In genomic region chr12:107134558-107134957, GRCh38 we compare ENCODE assay signal across 8 cellular contexts. TPM values are rescaled to one million over a fixed set of nuclear protein-coding genes. Genes with fewer than 3 reads are reported as not detected.
A peak's percentile ranks its signal among the peaks of the same experiment; 100 is the strongest.
DNase-seq lines count a peak whose midpoint lies in the region; ATAC-seq and TF ChIP-seq lines count a peak whose summit lies in the region.

No MANE protein-coding gene starts in this region.

- no peak overlapping the region for H3K27ac Mint-ChIP-seq in HFFc6

- in situ Hi-C loops in ACHN (cut with HindIII; ENCODE audit: low pct_ligation_motif_present, low pct_unique_long_range_greater_than_20kb, low sequenced_read_pairs) = no loop called here

- no peaks in the 10 kb centered on the region for H3K36me3 Mint-ChIP-seq in HFFc6 (ENCODE audit: low read depth)

- no peaks in the 10 kb centered on the region for H3K4me1 Mint-ChIP-seq in HFFc6 (ENCODE audit: low read depth)

- TF ChIP-seq CTCF in HFFc6 (IDR thresholded peaks at IDR 0.05) = peak; percentile 47

- DNase-seq in ACHN = peak; percentile 45
- no peak for DNase-seq in HFFc6
- peak; percentile 1 to 6 for DNase-seq in activated CD4-positive, alpha-beta T cell treated with anti-CD3 and anti-CD28 coated beads, Interleukin-2, amount 50 U/mL, for 4 hours
- DNase-seq in iPS DF 19.7 (ENCODE audit: low read depth, low spot score) = peak; percentile 78
- DNase-seq in dedifferentiated amniotic fluid mesenchymal stem cell (ENCODE audit: extremely low spot score) = no peak
- no peak for DNase-seq in putamen (ENCODE audit: low spot score)
- no peak for DNase-seq in anterior cingulate cortex (lab: John Stamatoyannopoulos, UW)

- peaks cover 4% of the 10 kb centered on the region for H3K27me3 Mint-ChIP-seq in HFFc6 (ENCODE audit: insufficient read depth)

- H3K9me3 Mint-ChIP-seq in HFFc6 = no peaks in the 10 kb centered on the region

- no peak overlapping the region for H3K4me3 Mint-ChIP-seq in HFFc6

- ATAC-seq in HG03469 (IDR thresholded peaks at IDR 0.05; ENCODE audit: unreplicated experiment) = no peak

RNA-seq across cellular contexts. Expression of gene CRY1, which starts 41.2 kb away (rescaled TPM):
- total RNA-seq in HFFc6 (2021; fragmentation: NEBNext Ultra II Directional; extraction: Animal tissue kit (Norgen Biotek cat#: 25700)) = 10 to 100 TPM; 12.5 to 18.0 (median 16.1) TPM

Comparison
In these comparisons a context has a peak if more than half of its experiments do, and no peak if none do; other contexts are left out.
1. DNase-seq: peak in ACHN (single experiment), activated CD4-positive, alpha-beta T cell treated with anti-CD3 and anti-CD28 coated beads, Interleukin-2, amount 50 U/mL, for 4 hours (2 of 2) and iPS DF 19.7 (single experiment); none in HFFc6 (single experiment), dedifferentiated amniotic fluid mesenchymal stem cell (single experiment), putamen (single experiment) and anterior cingulate cortex (0 of 58).